8 cellular contexts compared by ENCODE assay signal in the genomic region with DNA sequence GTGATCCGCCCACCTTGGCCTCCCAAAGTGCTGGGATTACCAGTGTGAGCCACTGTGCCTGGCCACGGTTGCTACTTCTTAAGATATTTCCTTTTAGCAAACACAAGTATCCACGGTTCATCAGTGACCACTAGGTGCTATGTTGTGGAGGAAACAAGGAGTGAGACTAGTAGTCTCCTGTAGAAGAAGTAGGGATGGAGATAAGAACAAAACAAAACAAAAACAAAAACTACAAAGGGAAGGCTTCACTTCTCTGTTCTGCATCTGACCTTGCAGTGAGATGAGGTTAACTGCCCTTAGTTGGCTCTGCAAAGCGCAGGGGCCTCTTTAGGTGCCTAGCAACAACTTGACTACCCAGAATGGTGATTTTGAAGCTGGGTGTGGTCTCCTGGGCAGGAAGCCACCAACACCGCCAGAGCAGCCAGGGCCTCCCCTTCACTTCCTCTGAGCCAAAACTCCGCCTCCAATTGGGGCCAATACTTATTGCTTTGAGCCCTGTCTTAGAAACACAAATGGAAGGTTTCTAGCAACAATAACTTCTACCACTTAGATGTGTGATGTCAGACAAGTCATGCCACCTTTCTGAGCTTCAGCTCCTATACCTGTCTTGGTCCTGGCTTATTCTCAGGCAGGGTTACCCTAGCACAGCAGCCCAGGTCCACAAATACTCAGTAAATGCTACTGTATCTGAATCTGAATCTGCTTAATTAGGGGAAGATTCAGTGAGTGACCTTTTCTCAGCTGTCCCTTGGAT. TPM values are rescaled to one million over a fixed set of nuclear protein-coding genes. Genes with fewer than 3 reads are reported as not detected.
DNase-seq lines count a peak whose midpoint lies in the region; ATAC-seq and TF ChIP-seq lines count a peak whose summit lies in the region.

No MANE protein-coding gene starts in this region.

- TF ChIP-seq CTCF in Peyer's patch (IDR thresholded peaks at IDR 0.05), result peak in 2 of 6 experiments; percentile 8 to 15
- TF ChIP-seq CTCF in heart right ventricle (IDR thresholded peaks at IDR 0.05), result peak in 1 of 9 donors; percentile 15

- 36 to 42% methylated on average over 6 of the region's 6 CpGs for WGBS in heart right ventricle, 2 donors

- H3K27me3 ChIP-seq in Peyer's patch, result no peaks in the 10 kb centered on the region
- H3K27me3 ChIP-seq in heart right ventricle, result no peaks in the 10 kb centered on the region

- no peaks in the 10 kb centered on the region for H3K9me3 ChIP-seq in Peyer's patch
- no peaks in the 10 kb centered on the region for H3K9me3 ChIP-seq in heart right ventricle

- H3K27ac Mint-ChIP-seq in activated T-helper 17 cell treated with anti-CD3 and anti-CD28 coated beads, Interleukin-2, amount 50 U/mL, for 72 hours, result peak overlapping the region; percentile 98

- TF ChIP-seq POLR2A in Peyer's patch (IDR thresholded peaks at IDR 0.05), result no peak

- peaks cover 38% of the 10 kb centered on the region for H3K4me1 Mint-ChIP-seq in activated T-helper 17 cell treated with anti-CD3 and anti-CD28 coated beads, Interleukin-2, amount 50 U/mL, for 72 hours

- H3K4me3 ChIP-seq in Peyer's patch (no peak overlapping the region), heart right ventricle (peak overlapping the region in 1 of 10 donors; percentile 23)

- H3K27me3 Mint-ChIP-seq in activated T-helper 17 cell treated with anti-CD3 and anti-CD28 coated beads, Interleukin-2, amount 50 U/mL, for 72 hours, result no peaks in the 10 kb centered on the region

- ATAC-seq in GM19452 (IDR thresholded peaks at IDR 0.05; ENCODE audit: unreplicated experiment), result peak; percentile 98
- ATAC-seq in HG03520 (IDR thresholded peaks at IDR 0.05; ENCODE audit: unreplicated experiment), result peak; percentile 94
- ATAC-seq in activated T-helper 17 cell treated with anti-CD3 and anti-CD28 coated beads, Interleukin-2, amount 50 U/mL, for 72 hours (replicated peaks), result peak; percentile 98
- peak; percentile 80 to 94 (median 90) for ATAC-seq in heart right ventricle

- peak overlapping the region; percentile 57 to 85 (median 78) for H3K27ac ChIP-seq in Peyer's patch
- peak overlapping the region in 9 of 10 donors; percentile 1 to 83 (median 50) for H3K27ac ChIP-seq in heart right ventricle

- H3K9me3 Mint-ChIP-seq in activated T-helper 17 cell treated with anti-CD3 and anti-CD28 coated beads, Interleukin-2, amount 50 U/mL, for 72 hours, result no peaks in the 10 kb centered on the region

- H3K4me1 ChIP-seq in Peyer's patch (peaks cover 0 to 11% (median 7%) of the 10 kb centered on the region in 4 donors), heart right ventricle (peaks cover 0 to 40% (median 12%) of the 10 kb centered on the region in 9 donors)

- intact Hi-C loops in heart right ventricle (cut with DNase I), result no loop called here

- DNase-seq in COR-L47 (lab: John Stamatoyannopoulos, UW), result peak; percentile 86
- DNase-seq in Peyer's patch, result peak; percentile 65 to 94 (median 88)
- peak; percentile 63 to 78 for DNase-seq in heart right ventricle
- DNase-seq in stimulated activated CD4-positive, alpha-beta T cell treated with anti-CD3 and anti-CD28 coated beads, Interleukin-1b, Interleukin-23, amount 100 ng/mL, for 24 hours (ENCODE audit: low read depth in 4 of 4, low spot score in 1 of 4), result peak in 3 of 4 experiments; percentile 47 to 78 (median 71)
- DNase-seq in D341Med (ENCODE audit: low spot score), result no peak

- H3K36me3 ChIP-seq in Peyer's patch (no peaks in the 10 kb centered on the region), heart right ventricle (no peaks in the 10 kb centered on the region)

- peak overlapping the region; percentile 85 for H3K4me3 Mint-ChIP-seq in activated T-helper 17 cell treated with anti-CD3 and anti-CD28 coated beads, Interleukin-2, amount 50 U/mL, for 72 hours

- no peaks in the 10 kb centered on the region for H3K36me3 Mint-ChIP-seq in activated T-helper 17 cell treated with anti-CD3 and anti-CD28 coated beads, Interleukin-2, amount 50 U/mL, for 72 hours (ENCODE audit: low read depth)

RNA-seq across cellular contexts. Expression of gene CDC42, which starts 12.7 kb away (rescaled TPM):
- total RNA-seq in Peyer's patch, result 100 to 1,000 TPM in 3 of 4 donors, 10 to 100 TPM in 1; 89.6 to 224 (median 157) TPM
- total RNA-seq in activated T-helper 17 cell treated with anti-CD3 and anti-CD28 coated beads, Interleukin-2, amount 50 U/mL, for 72 hours, result 100 to 1,000 TPM; 243 to 264 TPM
- total RNA-seq in heart right ventricle, result 100 to 1,000 TPM; 139 to 259 (median 174) TPM
- 100 to 1,000 TPM in 1 of 2 donors, 10 to 100 TPM in 1; 68.7 to 137 TPM for polyA plus RNA-seq in heart right ventricle

RNA-seq across cellular contexts. Expression of gene CELA3A, which starts 38.3 kb away (rescaled TPM):
- not detected for total RNA-seq in Peyer's patch
- total RNA-seq in activated T-helper 17 cell treated with anti-CD3 and anti-CD28 coated beads, Interleukin-2, amount 50 U/mL, for 72 hours, result not detected
- 1 to 10 TPM in 7 of 10 donors, not detected in 3; 2.9 to 4.6 (median 3.8) TPM for total RNA-seq in heart right ventricle
- under 1 TPM in 1 of 2 donors, not detected in 1; 0.58 TPM for polyA plus RNA-seq in heart right ventricle
